ENCODE assay signal across 11 cellular contexts in the genomic region with DNA sequence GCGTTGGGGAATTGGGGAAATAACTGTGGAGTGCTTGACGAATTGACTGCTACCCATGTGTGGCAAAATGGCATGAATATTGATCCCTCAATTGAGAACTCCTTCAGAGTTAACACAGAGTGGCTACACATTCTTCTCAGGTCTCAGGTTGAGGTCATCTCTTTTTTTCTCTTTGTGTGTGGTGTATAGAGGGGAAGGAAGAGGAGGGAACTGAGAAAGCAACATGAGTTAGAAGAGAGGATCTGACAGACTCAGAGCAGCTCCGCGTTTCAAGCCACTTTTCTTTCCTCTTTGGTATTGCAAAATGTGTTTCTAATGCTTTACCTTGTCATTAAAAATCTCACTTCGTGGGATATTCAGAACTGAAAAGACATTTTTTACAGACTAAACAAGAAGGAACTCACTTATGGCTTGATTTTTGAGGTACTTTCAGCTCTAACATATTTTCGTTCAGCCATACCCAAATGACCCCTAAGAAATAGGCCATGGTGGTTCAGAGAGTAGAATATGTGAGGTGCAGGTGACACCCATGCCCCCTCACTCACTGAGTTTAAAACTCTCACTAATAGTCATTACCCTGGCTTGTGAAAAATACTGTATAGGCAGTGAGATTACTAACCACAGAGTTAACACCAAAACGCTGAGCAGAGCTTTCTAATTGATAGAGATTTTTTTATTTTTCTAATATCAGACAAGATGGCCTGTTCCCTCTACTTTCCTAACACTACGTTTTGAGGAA. TPM values are rescaled to one million over a fixed set of nuclear protein-coding genes. Genes with fewer than 3 reads are reported as not detected.
DNase-seq lines count a peak whose midpoint lies in the region; ATAC-seq and TF ChIP-seq lines count a peak whose summit lies in the region.
"Had no signal": no experiment of that assay in that cellular context is flagged by ENCODE, and none has a peak within 500 bp of the region (broad histone marks: within the 10 kb centered on the region; RNA-seq: fewer than 3 reads in every experiment).

No MANE protein-coding gene starts in this region.

- no peaks in the 10 kb centered on the region for H3K36me3 ChIP-seq in esophagus squamous epithelium
- H3K36me3 ChIP-seq: left lung had no signal

- TF ChIP-seq CTCF in type B pancreatic cell (conservative IDR thresholded peaks at IDR 0.05) (no peak), esophagus squamous epithelium (IDR thresholded peaks at IDR 0.05) (no peak)

- ATAC-seq in HG02852 (IDR thresholded peaks at IDR 0.05; ENCODE audit: unreplicated experiment), result peak; percentile 88
- ATAC-seq in T-cell (replicated peaks in 1 of 4), result peak; percentile 64 to 85 (median 68)
- ATAC-seq in stimulated activated naive CD8-positive, alpha-beta T cell treated with anti-CD3 and anti-CD28 coated beads, Interleukin-15, Interleukin-2, amounts not matched to agents 100 U/mL and 50 U/mL, for 24 hours, result peak; percentile 92
- no peak for ATAC-seq in left ventricle myocardium superior
- ATAC-seq: left lung had no signal

- H3K27me3 Mint-ChIP-seq in activated T-cell treated with anti-CD3 and anti-CD28 coated beads, Interleukin-2, amount 50 U/mL, for 24 hours, result no peaks in the 10 kb centered on the region
- H3K27me3 Mint-ChIP-seq in T-cell (no peaks in the 10 kb centered on the region), type B pancreatic cell (peaks cover 7% of the 10 kb centered on the region)

- H3K4me1 Mint-ChIP-seq in activated T-cell treated with anti-CD3 and anti-CD28 coated beads, Interleukin-2, amount 50 U/mL, for 24 hours (ENCODE audit: low read depth), result peaks cover 74% of the 10 kb centered on the region
- peaks cover 56 to 69% (median 66%) of the 10 kb centered on the region in 3 donors for H3K4me1 Mint-ChIP-seq in T-cell
- no peaks in the 10 kb centered on the region for H3K4me1 Mint-ChIP-seq in type B pancreatic cell (ENCODE audit: unreplicated experiment)

- no peaks in the 10 kb centered on the region for H3K4me1 ChIP-seq in esophagus squamous epithelium
- H3K4me1 ChIP-seq: left lung had no signal

- H3K27ac ChIP-seq in esophagus squamous epithelium, result peak overlapping the region in 1 of 4 donors; percentile 33
- H3K27ac ChIP-seq: left lung had no signal

- peaks cover 2% of the 10 kb centered on the region for H3K9me3 Mint-ChIP-seq in activated T-cell treated with anti-CD3 and anti-CD28 coated beads, Interleukin-2, amount 50 U/mL, for 24 hours
- H3K9me3 Mint-ChIP-seq in T-cell, result no peaks in the 10 kb centered on the region
- H3K9me3 Mint-ChIP-seq in type B pancreatic cell, result no peaks in the 10 kb centered on the region

- intact Hi-C loops in left ventricle myocardium superior (cut with micrococcal nuclease), result no loop called here
- intact Hi-C loops in esophagus squamous epithelium (cut with DNase I), result no loop called here

- H3K36me3 Mint-ChIP-seq in activated T-cell treated with anti-CD3 and anti-CD28 coated beads, Interleukin-2, amount 50 U/mL, for 24 hours (ENCODE audit: low read depth), result peaks cover 77% of the 10 kb centered on the region
- H3K36me3 Mint-ChIP-seq in T-cell, result peaks cover 58% of the 10 kb centered on the region
- H3K36me3 Mint-ChIP-seq in type B pancreatic cell, result no peaks in the 10 kb centered on the region

- 54 to 58% methylated on average over 8 of the region's 8 CpGs for WGBS in esophagus squamous epithelium, 2 donors

- DNase-seq in activated T-cell treated with anti-CD3 and anti-CD28 coated beads, Interleukin-2, amount 50 U/mL, for 24 hours, result no peak
- no peak for DNase-seq in activated T-cell treated with anti-CD3 and anti-CD28 coated beads, Interleukin-2, amount 50 U/mL, for 1 hour
- peak in 7 of 34 experiments; percentile 6 to 36 (median 15) for DNase-seq in T-cell
- DNase-seq in stimulated activated naive CD8-positive, alpha-beta T cell treated with anti-CD3 and anti-CD28 coated beads, Interleukin-15, Interleukin-2, amounts not matched to agents 100 U/mL and 50 U/mL, for 24 hours, result no peak
- no peak for DNase-seq in left ventricle myocardium superior
- no peak for DNase-seq in type B pancreatic cell (ENCODE audit: extremely low spot score, unreplicated experiment)
- DNase-seq in esophagus squamous epithelium (lab: John Stamatoyannopoulos, UW), result no peak
- DNase-seq: ACHN, left lung, NCI-H1417 treated with DMSO at 0.1 percent for 48 hours had no signal

- POLR2A ChIA-PET in T-cell (lab: Charles Lee), result interaction anchor here (0.7 to 1.9 kb wide), 5 partner anchors 14 to 768 kb away, joined by 3 to 14 read pairs (median 5); no protein-coding TSS in a partner anchor

- H3K4me3 ChIP-seq in esophagus squamous epithelium, result no peak overlapping the region
- H3K4me3 ChIP-seq: left lung had no signal

- no peaks in the 10 kb centered on the region for H3K9me3 ChIP-seq in esophagus squamous epithelium
- H3K9me3 ChIP-seq: left lung had no signal

- no peaks in the 10 kb centered on the region for H3K27me3 ChIP-seq in esophagus squamous epithelium
- H3K27me3 ChIP-seq: left lung had no signal

- H3K4me3 Mint-ChIP-seq in activated T-cell treated with anti-CD3 and anti-CD28 coated beads, Interleukin-2, amount 50 U/mL, for 24 hours, result peak overlapping the region; percentile 67
- H3K4me3 Mint-ChIP-seq in T-cell (peak overlapping the region; percentile 5 to 34 (median 26)), type B pancreatic cell (no peak overlapping the region)

- CTCF ChIA-PET in T-cell (lab: Charles Lee), result interaction anchor here (1.0 to 2.1 kb wide), 4 partner anchors 13 to 76 kb away, joined by 3 to 6 read pairs (median 4); no protein-coding TSS in a partner anchor

- peak overlapping the region; percentile 81 for H3K27ac Mint-ChIP-seq in activated T-cell treated with anti-CD3 and anti-CD28 coated beads, Interleukin-2, amount 50 U/mL, for 24 hours
- H3K27ac Mint-ChIP-seq in T-cell, result peak overlapping the region; percentile 70 to 82
- H3K27ac Mint-ChIP-seq in type B pancreatic cell, result no peak overlapping the region

- no peak for TF ChIP-seq POLR2A in esophagus squamous epithelium (IDR thresholded peaks at IDR 0.05)

RNA-seq across cellular contexts. Expression of a gene that starts 22.5 kb away (rescaled TPM):
- 100 to 1,000 TPM in 2 of 5 donors, 10 to 100 TPM in 3; 79.5 to 141 (median 91.7) TPM for total RNA-seq in T-cell
- total RNA-seq in left ventricle myocardium superior, result 0.57 TPM
- total RNA-seq in type B pancreatic cell (ENCODE audit: low replicate concordance), result 2.1 TPM in 2 replicates
- 1 to 10 TPM in 3 of 4 donors, under 1 TPM in 1; 0.47 to 3.2 (median 2.1) TPM for total RNA-seq in esophagus squamous epithelium

Comparison
In these comparisons a context has a peak if more than half of its experiments do, and no peak if none do; other contexts are left out.
1. RNA of a gene that starts 22.5 kb away (total RNA-seq): 79.5 to 141 TPM in T-cell; 0.47 to 3.2 TPM in esophagus squamous epithelium, 2.1 TPM in type B pancreatic cell and 0.57 TPM in left ventricle myocardium superior (single experiment); every median in the first group is over 10 times any median in the second.